Comparison of ENCODE assay signal across 7 cellular contexts in genomic region chr2:236645141-236645540, GRCh38.
DNase-seq lines count a peak whose midpoint lies in the region; ATAC-seq and TF ChIP-seq lines count a peak whose summit lies in the region.
"Not testable (repeated sequence)": the region's sequence is repeated elsewhere in the genome, so short reads cannot be mapped to it uniquely, and the experiment has no call there.

No MANE protein-coding gene starts in this region.

- H3K9me3 Mint-ChIP-seq in activated CD4-positive, alpha-beta memory T cell treated with anti-CD3 and anti-CD28 coated beads, Interleukin-2, amount 10 ng/mL, durations not matched to agents 7 days and 5 days, result not testable (repeated sequence)

- H3K4me1 ChIP-seq in ascending aorta (peaks cover 10 to 32% of the 10 kb centered on the region in 2 donors), right atrium auricular region (peaks cover 0 to 13% of the 10 kb centered on the region in 2 donors), thoracic aorta (ENCODE audit: control insufficient read depth in 1 of 2, low read depth in 2 of 2) (peaks cover 18 to 49% of the 10 kb centered on the region in 2 donors)

- intact Hi-C loops in ascending aorta (cut with DNase I), result not testable (repeated sequence)

- POLR2A ChIA-PET in activated CD4-positive, alpha-beta memory T cell treated with anti-CD3 and anti-CD28 coated beads, Interleukin-2, amount 10 ng/mL, durations not matched to agents 7 days and 5 days (lab: Charles Lee), result not testable (repeated sequence)

- not testable (repeated sequence) for H3K27me3 ChIP-seq in ascending aorta; right atrium auricular region; thoracic aorta (replicated peaks; ENCODE audit: insufficient read depth)

- CTCF ChIA-PET in activated CD4-positive, alpha-beta memory T cell treated with anti-CD3 and anti-CD28 coated beads, Interleukin-2, amount 10 ng/mL, durations not matched to agents 7 days and 5 days (lab: Charles Lee), result not testable (repeated sequence)

- H3K27me3 Mint-ChIP-seq in activated CD4-positive, alpha-beta memory T cell treated with anti-CD3 and anti-CD28 coated beads, Interleukin-2, amount 10 ng/mL, durations not matched to agents 7 days and 5 days, result peaks cover 27% of the 10 kb centered on the region

- not testable (repeated sequence) for H3K4me3 ChIP-seq in ascending aorta, right atrium auricular region, thoracic aorta

- not testable (repeated sequence) for H3K4me3 Mint-ChIP-seq in activated CD4-positive, alpha-beta memory T cell treated with anti-CD3 and anti-CD28 coated beads, Interleukin-2, amount 10 ng/mL, durations not matched to agents 7 days and 5 days

- H3K36me3 ChIP-seq in ascending aorta, right atrium auricular region, thoracic aorta: not testable (repeated sequence)

- not testable (repeated sequence) for H3K9me3 ChIP-seq in ascending aorta, thoracic aorta
- peaks cover 3 to 27% of the 10 kb centered on the region in 2 donors for H3K9me3 ChIP-seq in right atrium auricular region

- H3K36me3 Mint-ChIP-seq in activated CD4-positive, alpha-beta memory T cell treated with anti-CD3 and anti-CD28 coated beads, Interleukin-2, amount 10 ng/mL, durations not matched to agents 7 days and 5 days (ENCODE audit: low read depth), result not testable (repeated sequence)

- TF ChIP-seq CTCF in ascending aorta (IDR thresholded peaks at IDR 0.05); right atrium auricular region (IDR thresholded peaks at IDR 0.05); omental fat pad (IDR thresholded peaks at IDR 0.05); thoracic aorta (IDR thresholded peaks at IDR 0.05): not testable (repeated sequence)

- ATAC-seq in left lobe of liver; omental fat pad (ENCODE audit: low FRiP score); thoracic aorta (ENCODE audit: insufficient number of reproducible peaks, low FRiP score, low read depth): not testable (repeated sequence)

- peak; percentile 1 for DNase-seq in activated CD4-positive, alpha-beta memory T cell treated with anti-CD3 and anti-CD28 coated beads, Interleukin-2, amount 10 ng/mL, durations not matched to agents 7 days and 5 days
- peak; percentile 5 to 16 for DNase-seq in ascending aorta (ENCODE audit: low spot score in 2 of 2)
- DNase-seq in right atrium auricular region (ENCODE audit: low spot score), result peak; percentile 4
- peak; percentile 7 for DNase-seq in left lobe of liver (ENCODE audit: low spot score)
- DNase-seq in omental fat pad (ENCODE audit: low spot score), result peak; percentile 5
- DNase-seq in thoracic aorta (ENCODE audit: low spot score), result not testable (repeated sequence)
- peak; percentile 20 for DNase-seq in ureter (ENCODE audit: low spot score)

- H3K27ac ChIP-seq in ascending aorta, result peak overlapping the region; percentile 79 to 85
- not testable (repeated sequence) for H3K27ac ChIP-seq in right atrium auricular region
- peak overlapping the region; percentile 85 to 87 for H3K27ac ChIP-seq in thoracic aorta

- not testable (repeated sequence) for H3K27ac Mint-ChIP-seq in activated CD4-positive, alpha-beta memory T cell treated with anti-CD3 and anti-CD28 coated beads, Interleukin-2, amount 10 ng/mL, durations not matched to agents 7 days and 5 days

- H3K4me1 Mint-ChIP-seq in activated CD4-positive, alpha-beta memory T cell treated with anti-CD3 and anti-CD28 coated beads, Interleukin-2, amount 10 ng/mL, durations not matched to agents 7 days and 5 days, result not testable (repeated sequence)
